ENCODE assay signal across 11 cellular contexts in genomic region chr6:72977114-72977513, GRCh38.
DNase-seq lines count a peak whose midpoint lies in the region; ATAC-seq, FAIRE-seq and TF ChIP-seq lines count a peak whose summit lies in the region.
"Had no signal": no experiment of that assay in that cellular context is flagged by ENCODE, and none has a peak within 500 bp of the region (broad histone marks: within the 10 kb centered on the region; RNA-seq: fewer than 3 reads in every experiment).

No MANE protein-coding gene starts in this region.

- CTCF ChIA-PET in OCI-LY7 (lab: Charles Lee; ENCODE audit: unreplicated experiment) = no interaction called here

- no peak overlapping the region for H3K27ac ChIP-seq in OCI-LY7 (ENCODE audit: low read depth, low read length, poor library complexity, severe bottlenecking)
- H3K27ac ChIP-seq: tibial nerve had no signal

- H3K36me3 ChIP-seq in OCI-LY7 (ENCODE audit: insufficient read depth, low read length) (no peaks in the 10 kb centered on the region), HAP-1 (replicated peaks) (no peaks in the 10 kb centered on the region)
- H3K36me3 ChIP-seq: tibial nerve had no signal

- ATAC-seq in GM18508 (IDR thresholded peaks at IDR 0.05; ENCODE audit: insufficient read depth, unreplicated experiment) (peak; percentile 91), GM21390 (IDR thresholded peaks at IDR 0.05; ENCODE audit: unreplicated experiment) (peak; percentile 82), HG03175 (IDR thresholded peaks at IDR 0.05; ENCODE audit: unreplicated experiment) (peak; percentile 92), GM21381 (IDR thresholded peaks at IDR 0.05; ENCODE audit: unreplicated experiment) (no peak)
- ATAC-seq: CD8-positive, alpha-beta T cell had no signal

- H4K20me1 ChIP-seq in OCI-LY7 (ENCODE audit: insufficient read depth, low read length) = no peaks in the 10 kb centered on the region; the same call in 1 of the 2 replicates

- DNase-seq in OCI-LY7 (ENCODE audit: low spot score) (peak; percentile 11), frontal cortex (ENCODE audit: low spot score in 2 of 2) (no peak), HAP-1 (ENCODE audit: low spot score in 2 of 2) (no peak), NCI-H226 (no peak)
- DNase-seq: activated T-cell treated with anti-CD3 and anti-CD28 coated beads, Interleukin-2, amount 50 U/mL, for 24 hours; CD8-positive, alpha-beta T cell had no signal

- H3K9me3 ChIP-seq in OCI-LY7 (ENCODE audit: low read length) (no peaks in the 10 kb centered on the region), HAP-1 (no peaks in the 10 kb centered on the region)
- H3K9me3 ChIP-seq: tibial nerve had no signal

- H3K4me3 ChIP-seq in OCI-LY7 (ENCODE audit: low read depth, low read length, poor library complexity, severe bottlenecking) = no peak overlapping the region
- H3K4me3 ChIP-seq in HAP-1 = no peak overlapping the region
- H3K4me3 ChIP-seq: tibial nerve had no signal

- H3K4me2 ChIP-seq in OCI-LY7 (ENCODE audit: low read length) = no peak overlapping the region

- intact Hi-C loops in OCI-LY7 (cut with micrococcal nuclease; ENCODE audit: unreplicated experiment) = no loop called here

- no TSS peak for BruUV-seq in OCI-LY7 (replicated peaks; lab: Mats Ljungman, UMichigan)

- POLR2A ChIA-PET in OCI-LY7 (lab: Charles Lee) = no interaction called here

- H3K4me1 ChIP-seq in OCI-LY7 (ENCODE audit: insufficient read depth, low read length, poor library complexity, severe bottlenecking) (peaks cover 13% of the 10 kb centered on the region), HAP-1 (no peaks in the 10 kb centered on the region)

- no peaks in the 10 kb centered on the region for H3K79me2 ChIP-seq in OCI-LY7 (ENCODE audit: insufficient read depth, low read depth, low read length)

- no peak overlapping the region for H2AFZ ChIP-seq in OCI-LY7 (ENCODE audit: low read length)

- no peaks in the 10 kb centered on the region for H3K27me3 ChIP-seq in HAP-1 (ENCODE audit: low read depth)
- H3K27me3 ChIP-seq: tibial nerve had no signal

- H3K9me2 ChIP-seq in OCI-LY7 (ENCODE audit: insufficient read depth, low read length) = no peaks in the 10 kb centered on the region

- in situ Hi-C loops in HAP-1 (cut with MboI; ENCODE audit: low sequenced_read_pairs) = no loop called here

- TF ChIP-seq CTCF in OCI-LY7 (conservative IDR thresholded peaks at IDR 0.05; ENCODE audit: low read length) = no peak

- no peak for FAIRE-seq in frontal cortex (lab: Jason Lieb, UNC)
